1 cellular context compared by ENCODE assay signal in genomic region chrX:106903291-106903820, GRCh38.
TF ChIP-seq lines count a peak whose summit lies in the region.

TSS of gene RIPPLY1 (minus strand) at chrX:106903341. CDS start at chrX:106903287, 54 bp downstream.

TF ChIP-seq in GM12878, 131 proteins besides CTCF, POLR2A, EP300 and RAD21:
- TF ChIP-seq ETV6 (conservative IDR thresholded peaks at IDR 0.05 in 1 of 2, IDR thresholded peaks at IDR 0.05 in 1 of 2; ENCODE audit: borderline replicate concordance in 1 of 2, low read depth in 1 of 2), result no peak
- no peak for TF ChIP-seq NFYA (IDR thresholded peaks at IDR 0.05; ENCODE audit: borderline replicate concordance, low read depth, low read length)
- TF ChIP-seq HDAC2 (IDR thresholded peaks at IDR 0.05), result no peak
- TF ChIP-seq MEF2B (IDR thresholded peaks at IDR 0.05; ENCODE audit: partially characterized antibody, poor library complexity, severe bottlenecking), result peak; percentile 75
- no peak for TF ChIP-seq E2F4 (IDR thresholded peaks at IDR 0.05; ENCODE audit: low read depth, low read length)
- TF ChIP-seq MTA2 (IDR thresholded peaks at IDR 0.05; ENCODE audit: low read depth), result peak; percentile 64
- TF ChIP-seq NR2C1 (IDR thresholded peaks at IDR 0.05), result no peak
- TF ChIP-seq ZBTB4 (CRISPR knock-in tag; IDR thresholded peaks at IDR 0.05), result no peak
- TF ChIP-seq GATAD2B (conservative IDR thresholded peaks at IDR 0.05; ENCODE audit: low read depth), result no peak
- no peak for TF ChIP-seq SPI1 (IDR thresholded peaks at IDR 0.05; ENCODE audit: borderline replicate concordance, insufficient read depth, low read depth, low read length)
TF ChIP-seq in GM12878: peak in this region for 2.
